In the genomic region with DNA sequence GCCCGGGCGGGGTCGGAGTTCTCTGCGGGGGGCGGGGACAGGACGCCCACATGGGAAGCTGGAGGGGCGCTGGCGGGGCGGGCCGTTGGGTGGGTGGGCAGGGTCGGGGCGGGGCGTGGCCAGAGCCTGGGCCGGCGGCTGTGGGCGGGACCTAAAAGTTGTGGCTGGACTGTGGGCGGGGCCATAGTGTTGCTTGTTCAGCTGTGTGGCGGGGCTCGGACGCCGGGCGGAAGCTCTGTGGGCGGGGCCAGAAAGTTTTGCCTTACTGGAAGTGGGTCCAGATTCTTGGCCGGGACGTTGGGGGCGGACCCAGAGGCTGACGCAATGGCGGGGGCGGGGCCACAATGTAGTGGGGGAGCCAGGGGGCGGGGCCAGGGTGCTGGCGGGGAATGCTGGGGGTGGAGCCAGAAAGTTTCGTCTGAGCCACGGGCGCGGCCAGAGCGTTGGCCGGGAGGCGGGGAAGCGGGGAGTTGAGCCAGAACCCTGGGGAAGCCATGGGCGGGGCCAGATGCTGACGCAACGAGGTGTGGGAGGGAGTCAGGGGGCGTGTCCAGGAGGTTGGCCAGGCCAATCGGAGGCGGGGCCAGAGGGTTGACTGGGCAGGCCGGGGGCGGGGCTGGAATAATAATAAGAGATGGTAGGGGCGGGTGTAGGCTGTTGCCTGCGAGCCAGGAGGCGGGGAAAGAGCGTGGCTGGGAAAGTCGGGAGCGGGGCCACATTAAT, we compare ENCODE assay signal across 8 cellular contexts. TPM values are rescaled to one million over a fixed set of nuclear protein-coding genes. Genes with fewer than 3 reads are reported as not detected.
A peak's percentile ranks its signal among the peaks of the same experiment; 100 is the strongest.
DNase-seq lines count a peak whose midpoint lies in the region; ATAC-seq and TF ChIP-seq lines count a peak whose summit lies in the region.

No MANE protein-coding gene starts in this region.

- intact Hi-C loops in testis (cut with DNase I; ENCODE audit: low total_unique reads): no loop called here

- H3K27ac ChIP-seq in osteoblast (ENCODE audit: low read depth, low read length) (peak overlapping the region; percentile 92), testis (peak overlapping the region; percentile 87 to 97)

- H3K4me3 Mint-ChIP-seq in activated naive CD8-positive, alpha-beta T cell treated with anti-CD3 and anti-CD28 coated beads for 36 hours: peak overlapping the region; percentile 91
- peak overlapping the region; percentile 94 for H3K4me3 Mint-ChIP-seq in glutamatergic neuron (ENCODE audit: unreplicated experiment)

- 1% methylated on average over 24 to 40 of the region's 53 CpGs for WGBS in testis, 2 donors

- ATAC-seq in HG02678 (IDR thresholded peaks at IDR 0.05; ENCODE audit: unreplicated experiment): peak; percentile 68

- H2AFZ ChIP-seq in osteoblast (ENCODE audit: low read length): no peak overlapping the region

- H3K4me1 Mint-ChIP-seq in activated naive CD8-positive, alpha-beta T cell treated with anti-CD3 and anti-CD28 coated beads for 36 hours: peaks cover 24% of the 10 kb centered on the region
- H3K4me1 Mint-ChIP-seq in glutamatergic neuron (ENCODE audit: low read depth, unreplicated experiment): peaks cover 10% of the 10 kb centered on the region

- DNase-seq in NCI-H1105 treated with DMSO at 0.1 percent for 48 hours (lab: John Stamatoyannopoulos, UW) (peak; percentile 100), SKM-1 treated with dmso at 0.1 percent for 144 hours (lab: John Stamatoyannopoulos, UW; ENCODE audit: unreplicated experiment) (peak; percentile 93), glutamatergic neuron (peak; percentile 100), osteoblast (ENCODE audit: insufficient read length, low spot score, missing footprints) (peak; percentile 100), testis (peak; percentile 100)
- peak; percentile 100 for DNase-seq in activated naive CD8-positive, alpha-beta T cell treated with anti-CD3 and anti-CD28 coated beads for 36 hours

- peaks cover 24% of the 10 kb centered on the region for H3K36me3 Mint-ChIP-seq in activated naive CD8-positive, alpha-beta T cell treated with anti-CD3 and anti-CD28 coated beads for 36 hours
- no peaks in the 10 kb centered on the region for H3K36me3 Mint-ChIP-seq in glutamatergic neuron (ENCODE audit: unreplicated experiment)

- H3K4me3 ChIP-seq in GM08714 (ENCODE audit: low read length) (peak overlapping the region; percentile 69; the same call in 1 of the 2 replicates), osteoblast (ENCODE audit: insufficient read depth, low read length) (peak overlapping the region; percentile 83), testis (peak overlapping the region; percentile 53 to 70)

- H3K27me3 ChIP-seq in osteoblast (ENCODE audit: insufficient read depth, low read length) (no peaks in the 10 kb centered on the region), testis (no peaks in the 10 kb centered on the region)

- H3K79me2 ChIP-seq in osteoblast (ENCODE audit: insufficient read depth, low read length): peaks cover 38% of the 10 kb centered on the region

- H3K9me3 ChIP-seq in osteoblast (ENCODE audit: low read depth, low read length): no peaks in the 10 kb centered on the region
- H3K9me3 ChIP-seq in testis: no peaks in the 10 kb centered on the region

- peak overlapping the region; percentile 100 for H3K4me2 ChIP-seq in osteoblast (ENCODE audit: insufficient read depth, low read length)

- H3K4me1 ChIP-seq in osteoblast (ENCODE audit: insufficient read depth, low read length) (peaks cover 26% of the 10 kb centered on the region), testis (peaks cover 17% of the 10 kb centered on the region)

- H3K9me3 Mint-ChIP-seq in activated naive CD8-positive, alpha-beta T cell treated with anti-CD3 and anti-CD28 coated beads for 36 hours: no peaks in the 10 kb centered on the region
- peaks cover 14% of the 10 kb centered on the region for H3K9me3 Mint-ChIP-seq in glutamatergic neuron (ENCODE audit: unreplicated experiment)

- TF ChIP-seq CTCF in glutamatergic neuron (IDR thresholded peaks at IDR 0.05; ENCODE audit: partially characterized antibody, unreplicated experiment): no peak
- no peak for TF ChIP-seq CTCF in osteoblast (IDR thresholded peaks at IDR 0.05; ENCODE audit: extremely low read depth, low read depth, low read length)
- TF ChIP-seq CTCF in testis (IDR thresholded peaks at IDR 0.05): no peak

- peaks cover 7% of the 10 kb centered on the region for H4K20me1 ChIP-seq in osteoblast (ENCODE audit: insufficient read depth, low read length)

- TF ChIP-seq POLR2A in testis (IDR thresholded peaks at IDR 0.05): no peak

- no peaks in the 10 kb centered on the region for H3K27me3 Mint-ChIP-seq in activated naive CD8-positive, alpha-beta T cell treated with anti-CD3 and anti-CD28 coated beads for 36 hours
- peaks cover 27% of the 10 kb centered on the region for H3K27me3 Mint-ChIP-seq in glutamatergic neuron (ENCODE audit: unreplicated experiment)

- peaks cover 30% of the 10 kb centered on the region for H3K36me3 ChIP-seq in osteoblast (ENCODE audit: insufficient read depth, low read length)
- no peaks in the 10 kb centered on the region for H3K36me3 ChIP-seq in testis (ENCODE audit: low read depth, missing control alignments)

- peak overlapping the region; percentile 92 for H3K27ac Mint-ChIP-seq in activated naive CD8-positive, alpha-beta T cell treated with anti-CD3 and anti-CD28 coated beads for 36 hours
- peak overlapping the region; percentile 78 for H3K27ac Mint-ChIP-seq in glutamatergic neuron (ENCODE audit: unreplicated experiment)

RNA-seq across cellular contexts. Expression of a gene that starts 0.5 kb away (rescaled TPM):
- 10 to 100 TPM; 28.4 to 29.3 TPM for total RNA-seq in activated naive CD8-positive, alpha-beta T cell treated with anti-CD3 and anti-CD28 coated beads for 36 hours
- total RNA-seq in glutamatergic neuron (ENCODE audit: unreplicated experiment) (16.8 TPM), osteoblast (7.6 and 8.0 TPM in 2 replicates), testis (10 to 100 TPM; 61.0 to 65.0 TPM)
- polyA plus RNA-seq in testis (ENCODE audit: insufficient read depth, low read depth, low replicate concordance): 50.9 TPM

RNA-seq across cellular contexts. Expression of a gene that starts 17.8 kb away (rescaled TPM):
- total RNA-seq in activated naive CD8-positive, alpha-beta T cell treated with anti-CD3 and anti-CD28 coated beads for 36 hours: 10 to 100 TPM in 1 of 2 experiments, 1 to 10 TPM in 1; 9.8 to 10.6 TPM
- total RNA-seq in glutamatergic neuron (ENCODE audit: unreplicated experiment) (65.0 TPM), osteoblast (2.5 and 4.4 TPM in 2 replicates), testis (10 to 100 TPM; 20.8 to 29.5 TPM)
- 9.0 TPM for polyA plus RNA-seq in testis (ENCODE audit: insufficient read depth, low read depth, low replicate concordance)

RNA-seq across cellular contexts. Expression of a gene that starts 25.9 kb away (rescaled TPM):
- total RNA-seq in activated naive CD8-positive, alpha-beta T cell treated with anti-CD3 and anti-CD28 coated beads for 36 hours: 10 to 100 TPM; 12.5 to 13.3 TPM
- total RNA-seq in glutamatergic neuron (ENCODE audit: unreplicated experiment) (37.0 TPM), osteoblast (26.8 and 28.2 TPM in 2 replicates), testis (10 to 100 TPM; 10.0 to 10.2 TPM)
- 3.3 TPM for polyA plus RNA-seq in testis (ENCODE audit: insufficient read depth, low read depth, low replicate concordance)

RNA-seq across cellular contexts. Expression of a gene that starts 52.8 kb away (rescaled TPM):
- total RNA-seq in activated naive CD8-positive, alpha-beta T cell treated with anti-CD3 and anti-CD28 coated beads for 36 hours: 1 to 10 TPM; 1.4 to 1.8 TPM
- 1.4 TPM for total RNA-seq in glutamatergic neuron (ENCODE audit: unreplicated experiment)
- 0.29 and 0.72 TPM in 2 replicates for total RNA-seq in osteoblast
- total RNA-seq in testis: 1 to 10 TPM; 3.9 to 6.1 TPM
- polyA plus RNA-seq in testis (ENCODE audit: insufficient read depth, low read depth, low replicate concordance): 3.5 TPM

Comparison
In these comparisons a context has a peak if more than half of its experiments do, and no peak if none do; other contexts are left out.
1. Peak in every context shown above with its lines: DNase-seq, ATAC-seq, H3K4me3 ChIP-seq and H3K27ac ChIP-seq.